In genomic region chr1:144412068-144412471, GRCh38 we compare ENCODE assay signal across 8 cellular contexts. TPM values are rescaled to one million over a fixed set of nuclear protein-coding genes. Genes with fewer than 3 reads are reported as not detected.
DNase-seq lines count a peak whose midpoint lies in the region; ATAC-seq and TF ChIP-seq lines count a peak whose summit lies in the region.
"Not testable (repeated sequence)": the region's sequence is repeated elsewhere in the genome, so short reads cannot be mapped to it uniquely, and the experiment has no call there.

No MANE protein-coding gene starts in this region.

- not testable (repeated sequence) for H3K4me1 ChIP-seq in right cardiac atrium (ENCODE audit: control insufficient read depth, insufficient read depth, low read length); tibial artery

- not testable (repeated sequence) for TF ChIP-seq CTCF in VCaP (conservative IDR thresholded peaks at IDR 0.05); tibial artery (IDR thresholded peaks at IDR 0.05)

- H3K4me3 ChIP-seq in right cardiac atrium (ENCODE audit: low read length), result peak overlapping the region; percentile 69
- H3K4me3 ChIP-seq in tibial artery, result peak overlapping the region; percentile 54 to 59

- not testable (repeated sequence) for H3K27me3 ChIP-seq in right cardiac atrium (ENCODE audit: control insufficient read depth, insufficient read depth); tibial artery

- H3K9me3 ChIP-seq in right cardiac atrium (ENCODE audit: control insufficient read depth, low read length); tibial artery: not testable (repeated sequence)

- peak; percentile 61 for DNase-seq in NCI-H226
- DNase-seq in astrocyte of the hippocampus (ENCODE audit: low read depth, low spot score), result peak; percentile 93
- peak; percentile 76 to 92 (median 92) for DNase-seq in right cardiac atrium
- peak; percentile 73 for DNase-seq in renal cortical epithelial cell (ENCODE audit: low read depth)
- DNase-seq in tibial artery, result peak; percentile 56 to 88

- WGBS in right cardiac atrium, result 2% methylated on average over 19 of the region's 23 CpGs

- intact Hi-C loops in right cardiac atrium (cut with DNase I); tibial artery (cut with DNase I; ENCODE audit: low total_unique reads): not testable (repeated sequence)

- peak; percentile 71 for ATAC-seq in GM18861 (IDR thresholded peaks at IDR 0.05; ENCODE audit: unreplicated experiment)
- ATAC-seq in HG03108 (IDR thresholded peaks at IDR 0.05; ENCODE audit: unreplicated experiment), result peak; percentile 52
- ATAC-seq in right cardiac atrium, result peak; percentile 95 to 97

- not testable (repeated sequence) for H3K36me3 ChIP-seq in tibial artery

- peak overlapping the region; percentile 77 for H3K27ac ChIP-seq in VCaP
- H3K27ac ChIP-seq in right cardiac atrium (ENCODE audit: low read length), result not testable (repeated sequence)
- H3K27ac ChIP-seq in tibial artery, result peak overlapping the region; percentile 78 to 82

RNA-seq across cellular contexts. Expression of gene PPIAL4E, which starts 38.6 kb away (rescaled TPM):
- total RNA-seq in right cardiac atrium (not detected), renal cortical epithelial cell (not detected in 2 replicates)
- not detected for polyA plus RNA-seq in right cardiac atrium

RNA-seq across cellular contexts. Expression of gene NBPF15, which starts 49.4 kb away (rescaled TPM):
- total RNA-seq in right cardiac atrium (10 to 100 TPM in 3 of 4 donors, 1 to 10 TPM in 1; 9.5 to 15.9 (median 13.5) TPM), renal cortical epithelial cell (24.3 and 47.7 TPM in 2 replicates)
- 9.8 TPM for polyA plus RNA-seq in right cardiac atrium
